8 cellular contexts compared by ENCODE assay signal in genomic region chr12:52865090-52865944, GRCh38. TPM values are rescaled to one million over a fixed set of nuclear protein-coding genes. Genes with fewer than 3 reads are reported as not detected.
DNase-seq lines count a peak whose midpoint lies in the region; ATAC-seq and TF ChIP-seq lines count a peak whose summit lies in the region.

No MANE protein-coding gene starts in this region.

- CTCF ChIA-PET in BJ (lab: Yijun Ruan, JAX), result interaction anchor here (0.6 to 2.3 kb wide), 43 partner anchors 9 to 725 kb away, joined by 3 to 44 read pairs (median 4); partner anchors contain the start of gene KRT84

- no peak for DNase-seq in BJ (ENCODE audit: low read depth)
- DNase-seq in GOT3 (lab: John Stamatoyannopoulos, UW), result peak; percentile 21
- peak; percentile 37 for DNase-seq in NCI-H524 treated with DMSO at 0.1 percent for 48 hours (lab: John Stamatoyannopoulos, UW)
- DNase-seq in astrocyte of the hippocampus (ENCODE audit: low read depth, low spot score), result peak; percentile 85
- DNase-seq in iPS-NIHi11 (ENCODE audit: low spot score), result peak; percentile 91
- peak; percentile 34 to 46 for DNase-seq in stimulated activated CD4-positive, alpha-beta T cell treated with anti-CD3 and anti-CD28 coated beads, Interleukin-2, amount 100 ng/mL, for 24 hours
- no peak for DNase-seq in GM19240 (ENCODE audit: insufficient read length, low spot score)

- H3K4me3 ChIP-seq in BJ (ENCODE audit: low read depth, low read length), result no peak overlapping the region

- H3K27me3 ChIP-seq in BJ (ENCODE audit: control insufficient read depth, insufficient read depth, low read length), result no peaks in the 10 kb centered on the region

- H3K36me3 ChIP-seq in BJ (ENCODE audit: control insufficient read depth, insufficient read depth, low read length), result no peaks in the 10 kb centered on the region

- no peak for ATAC-seq in HG03354 (IDR thresholded peaks at IDR 0.05; ENCODE audit: poor library complexity, severe bottlenecking, unreplicated experiment)

- peak; percentile 96 for TF ChIP-seq CTCF in BJ (IDR thresholded peaks at IDR 0.05; ENCODE audit: insufficient read depth, low read depth, low read length)

- POLR2A ChIA-PET in BJ (lab: Charles Lee), result interaction anchor here (0.5 kb wide), 1 partner anchor 390 kb away, joined by 3 read pairs; no protein-coding TSS in a partner anchor

RNA-seq across cellular contexts. Expression of gene KRT78, which starts 16.5 kb away (rescaled TPM):
- not detected in 2 replicates for polyA plus RNA-seq in BJ (2011; rRNA removed)
- not detected in 2 replicates for polyA minus RNA-seq in BJ (2011; rRNA and poly(A)+ RNA removed)

RNA-seq across cellular contexts. Expression of gene KRT79, which starts 31.2 kb away (rescaled TPM):
- polyA plus RNA-seq in BJ (2011; rRNA removed), result not detected in 2 replicates
- polyA minus RNA-seq in BJ (2011; rRNA and poly(A)+ RNA removed), result not detected in 2 replicates

RNA-seq across cellular contexts. Expression of gene KRT8, which starts 39.6 kb away (rescaled TPM):
- 31.1 and 41.6 TPM in 2 replicates for polyA plus RNA-seq in BJ (2011; rRNA removed)
- polyA minus RNA-seq in BJ (2011; rRNA and poly(A)+ RNA removed), result 16.4 and 29.0 TPM in 2 replicates

RNA-seq across cellular contexts. Expression of gene KRT4, which starts 51.4 kb away (rescaled TPM):
- polyA plus RNA-seq in BJ (2011; rRNA removed), result 0.06 and 0.12 TPM in 2 replicates
- not detected in 2 replicates for polyA minus RNA-seq in BJ (2011; rRNA and poly(A)+ RNA removed)

Comparison
In these comparisons a context has a peak if more than half of its experiments do, and no peak if none do; other contexts are left out.
1. DNase-seq: peak in GOT3 (single experiment), NCI-H524 treated with DMSO at 0.1 percent for 48 hours (single experiment), astrocyte of the hippocampus (single experiment), iPS-NIHi11 (single experiment) and stimulated activated CD4-positive, alpha-beta T cell treated with anti-CD3 and anti-CD28 coated beads, Interleukin-2, amount 100 ng/mL, for 24 hours (2 of 2); none in BJ (single experiment) and GM19240 (single experiment).